14 cellular contexts compared by ENCODE assay signal in the genomic region with DNA sequence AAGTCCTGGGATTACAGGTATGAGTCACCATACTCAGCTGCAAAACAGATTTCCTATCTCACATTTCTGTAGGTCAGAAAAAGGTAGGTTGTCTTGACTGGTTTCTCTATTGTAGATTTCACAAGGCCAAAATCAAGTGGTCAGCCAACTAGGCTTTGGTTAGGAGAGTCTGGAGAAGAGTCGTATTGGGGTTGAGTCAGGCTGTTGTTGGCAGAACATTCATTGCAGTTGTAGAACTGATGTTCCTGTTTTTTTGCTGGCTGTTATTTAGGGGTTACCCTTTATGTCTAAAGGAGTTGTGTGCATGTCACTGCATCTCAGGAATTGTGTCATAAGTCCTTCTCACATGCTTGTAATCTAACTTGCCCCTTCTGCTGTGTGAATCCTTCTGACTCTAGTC.
DNase-seq lines count a peak whose midpoint lies in the region; ATAC-seq and TF ChIP-seq lines count a peak whose summit lies in the region.
"Had no signal": no experiment of that assay in that cellular context is flagged by ENCODE, and none has a peak within 500 bp of the region (broad histone marks: within the 10 kb centered on the region; RNA-seq: fewer than 3 reads in every experiment).

No MANE protein-coding gene starts in this region.

- no peaks in the 10 kb centered on the region for H3K4me1 ChIP-seq in osteoblast (ENCODE audit: insufficient read depth, low read length)
- H3K4me1 ChIP-seq: Caco-2 had no signal

- H3K79me2 ChIP-seq in osteoblast (ENCODE audit: insufficient read depth, low read length): no peaks in the 10 kb centered on the region

- no peak overlapping the region for H2AFZ ChIP-seq in osteoblast (ENCODE audit: low read length)

- H3K27ac ChIP-seq in osteoblast (ENCODE audit: low read depth, low read length): no peak overlapping the region
- H3K27ac ChIP-seq: BLaER1 had no signal

- peak; percentile 6 for DNase-seq in HT1080 (ENCODE audit: low read depth)
- DNase-seq in NCI-H226: peak; percentile 31
- DNase-seq in fibroblast of gingiva (ENCODE audit: low read depth): peak; percentile 39
- peak; percentile 34 for DNase-seq in osteoblast (ENCODE audit: insufficient read length, low spot score, missing footprints)
- no peak for DNase-seq in SIG-M5 (lab: John Stamatoyannopoulos, UW)
- DNase-seq in NCI-H2171 (lab: John Stamatoyannopoulos, UW): no peak
- DNase-seq: 8988T; AML-193; Caco-2; CD8-positive, alpha-beta memory T cell; HCEC 1CT; HFFc6 had no signal

- no peaks in the 10 kb centered on the region for H4K20me1 ChIP-seq in osteoblast (ENCODE audit: insufficient read depth, low read length)
- H4K20me1 ChIP-seq: BLaER1 had no signal

- no peak overlapping the region for H3K4me2 ChIP-seq in osteoblast (ENCODE audit: insufficient read depth, low read length)
- H3K4me2 ChIP-seq: BLaER1 had no signal

- H3K36me3 ChIP-seq in osteoblast (ENCODE audit: insufficient read depth, low read length): no peaks in the 10 kb centered on the region
- H3K36me3 ChIP-seq: BLaER1 had no signal

- H3K27me3 ChIP-seq in osteoblast (ENCODE audit: insufficient read depth, low read length): no peaks in the 10 kb centered on the region
- H3K27me3 ChIP-seq: BLaER1 had no signal

- TF ChIP-seq CTCF in osteoblast (IDR thresholded peaks at IDR 0.05; ENCODE audit: extremely low read depth, low read depth, low read length): no peak

- no peaks in the 10 kb centered on the region for H3K9me3 ChIP-seq in osteoblast (ENCODE audit: low read depth, low read length)
- H3K9me3 ChIP-seq: BLaER1, Caco-2 had no signal

- no peak for ATAC-seq in HG03469 (IDR thresholded peaks at IDR 0.05; ENCODE audit: unreplicated experiment)

- no peak overlapping the region for H3K4me3 ChIP-seq in osteoblast (ENCODE audit: insufficient read depth, low read length)
- H3K4me3 ChIP-seq: BLaER1 had no signal

Comparison
In these comparisons a context has a peak if more than half of its experiments do, and no peak if none do; other contexts are left out.
1. DNase-seq: peak in HT1080 (single experiment), NCI-H226 (single experiment), fibroblast of gingiva (single experiment) and osteoblast (single experiment); none in SIG-M5 (single experiment) and NCI-H2171 (single experiment).